23 cellular contexts compared by ENCODE assay signal in the genomic region with DNA sequence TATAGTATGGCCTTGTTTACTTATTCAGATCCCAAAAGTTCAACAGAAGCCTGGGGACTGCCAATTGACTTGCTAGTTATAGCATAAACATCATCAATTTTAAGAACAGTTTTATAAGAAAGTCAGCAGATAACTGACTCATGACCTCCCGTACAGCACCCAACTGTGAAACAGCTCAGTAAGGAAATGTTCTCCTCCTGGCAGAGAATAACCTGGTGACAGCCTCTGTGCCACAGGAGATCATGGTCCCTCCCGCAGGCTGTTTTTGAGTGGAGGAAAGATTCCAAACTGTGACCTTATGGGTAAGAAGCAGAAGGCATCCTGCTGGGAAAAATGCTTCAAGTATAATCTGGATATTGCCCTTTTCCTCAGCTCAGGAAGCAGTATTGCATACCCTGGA.
DNase-seq lines count a peak whose midpoint lies in the region; ATAC-seq, FAIRE-seq and TF ChIP-seq lines count a peak whose summit lies in the region.
"Had no signal": no experiment of that assay in that cellular context is flagged by ENCODE, and none has a peak within 500 bp of the region (broad histone marks: within the 10 kb centered on the region; RNA-seq: fewer than 3 reads in every experiment).

No MANE protein-coding gene starts in this region.

- no peaks in the 10 kb centered on the region for H3K27me3 ChIP-seq in A673 (replicated peaks; ENCODE audit: insufficient read depth, low read depth, low read length, poor library complexity)
- H3K27me3 ChIP-seq: dorsolateral prefrontal cortex, neutrophil, right atrium auricular region, SJCRH30, thyroid gland had no signal

- H3K4me3 ChIP-seq in A673 (ENCODE audit: low read depth, low read length, poor library complexity, severe bottlenecking), result no peak overlapping the region
- H3K4me3 ChIP-seq: dorsolateral prefrontal cortex, mucosa of descending colon, right atrium auricular region, SJCRH30, thyroid gland had no signal

- peak; percentile 29 for DNase-seq in A673 (ENCODE audit: low spot score)
- peak; percentile 7 for DNase-seq in H54 (ENCODE audit: insufficient read length, low spot score)
- DNase-seq in T1000 (lab: John Stamatoyannopoulos, UW), result peak; percentile 58
- DNase-seq in iris pigment epithelial cell (ENCODE audit: low read depth), result peak; percentile 31
- no peak for DNase-seq in dedifferentiated amniotic fluid mesenchymal stem cell (ENCODE audit: extremely low spot score)
- DNase-seq in activated T-cell treated with anti-CD3 and anti-CD28 coated beads for 4 hours, result no peak
- DNase-seq: activated B cell treated with CpG ODN at 0.5 μM for 24 hours; activated CD8-positive, alpha-beta T cell treated with anti-CD3 and anti-CD28 coated beads for 36 hours; activated T-cell treated with anti-CD3 and anti-CD28 coated beads, Interleukin-2, amount 50 U/mL, for 48 hours; dorsolateral prefrontal cortex; mucosa of descending colon; NCI-H1694; NCI-H526; SJCRH30; stimulated activated CD4-positive, alpha-beta T cell treated with anti-CD3 and anti-CD28 coated beads, Interleukin-15, amount 100 ng/mL, for 24 hours; T-helper 17 cell; thyroid gland had no signal

- no peak for TF ChIP-seq POLR2A in H54 (IDR thresholded peaks at IDR 0.05; ENCODE audit: low read depth, low read length)

- POLR2A ChIA-PET in A673 (lab: Charles Lee; ENCODE audit: low non-redundant PET), result no interaction called here

- H3K9me3 ChIP-seq in A673 (ENCODE audit: low read depth, low read length, poor library complexity, severe bottlenecking), result no peaks in the 10 kb centered on the region
- H3K9me3 ChIP-seq: mucosa of descending colon, neutrophil, right atrium auricular region, SJCRH30, thyroid gland had no signal

- peak; percentile 97 for FAIRE-seq in H54 (lab: Jason Lieb, UNC)

- H3K4me1 ChIP-seq in A673 (ENCODE audit: insufficient read depth, low read length, poor library complexity, severe bottlenecking), result peaks cover 21% of the 10 kb centered on the region
- H3K4me1 ChIP-seq: right atrium auricular region, thyroid gland had no signal

- TF ChIP-seq CTCF in A673 (conservative IDR thresholded peaks at IDR 0.05; ENCODE audit: low read depth, low read length), result no peak

- CTCF ChIA-PET in A673 (lab: Charles Lee), result interaction anchor here (0.7 kb wide), 1 partner anchor 825 kb away, joined by 3 read pairs; no protein-coding TSS in a partner anchor

- no TSS peak for BruUV-seq in A673 (replicated peaks; lab: Mats Ljungman, UMichigan)

- intact Hi-C loops in A673 (cut with micrococcal nuclease; ENCODE audit: unreplicated experiment), result no loop called here

- ATAC-seq in HG02642 (IDR thresholded peaks at IDR 0.05; ENCODE audit: poor library complexity, unreplicated experiment) (no peak), GM21515 (IDR thresholded peaks at IDR 0.05; ENCODE audit: unreplicated experiment) (no peak)
- ATAC-seq: activated CD8-positive, alpha-beta T cell treated with anti-CD3 and anti-CD28 coated beads for 36 hours; mucosa of descending colon; stimulated activated effector memory CD8-positive, alpha-beta T cell treated with anti-CD3 and anti-CD28 coated beads, Interleukin-12 subunit alpha, Interleukin-12 subunit beta, amount 100 ng/mL, for 72 hours; T-helper 17 cell had no signal

- H3K36me3 ChIP-seq in A673 (ENCODE audit: insufficient read depth, low read length, poor library complexity, severe bottlenecking), result no peaks in the 10 kb centered on the region
- H3K36me3 ChIP-seq: neutrophil, right atrium auricular region, SJCRH30 had no signal

- no peak overlapping the region for H3K27ac ChIP-seq in A673 (ENCODE audit: low read depth, low read length, poor library complexity, severe bottlenecking)
- H3K27ac ChIP-seq: dorsolateral prefrontal cortex, epithelial cell of prostate, neutrophil, right atrium auricular region, SJCRH30, thyroid gland had no signal

Comparison
In these comparisons a context has a peak if more than half of its experiments do, and no peak if none do; other contexts are left out.
1. DNase-seq: peak in A673 (single experiment), H54 (single experiment), T1000 (single experiment) and iris pigment epithelial cell (single experiment); none in dedifferentiated amniotic fluid mesenchymal stem cell (single experiment) and activated T-cell treated with anti-CD3 and anti-CD28 coated beads for 4 hours (single experiment).